Comparison of ENCODE assay signal across 8 cellular contexts in the genomic region with DNA sequence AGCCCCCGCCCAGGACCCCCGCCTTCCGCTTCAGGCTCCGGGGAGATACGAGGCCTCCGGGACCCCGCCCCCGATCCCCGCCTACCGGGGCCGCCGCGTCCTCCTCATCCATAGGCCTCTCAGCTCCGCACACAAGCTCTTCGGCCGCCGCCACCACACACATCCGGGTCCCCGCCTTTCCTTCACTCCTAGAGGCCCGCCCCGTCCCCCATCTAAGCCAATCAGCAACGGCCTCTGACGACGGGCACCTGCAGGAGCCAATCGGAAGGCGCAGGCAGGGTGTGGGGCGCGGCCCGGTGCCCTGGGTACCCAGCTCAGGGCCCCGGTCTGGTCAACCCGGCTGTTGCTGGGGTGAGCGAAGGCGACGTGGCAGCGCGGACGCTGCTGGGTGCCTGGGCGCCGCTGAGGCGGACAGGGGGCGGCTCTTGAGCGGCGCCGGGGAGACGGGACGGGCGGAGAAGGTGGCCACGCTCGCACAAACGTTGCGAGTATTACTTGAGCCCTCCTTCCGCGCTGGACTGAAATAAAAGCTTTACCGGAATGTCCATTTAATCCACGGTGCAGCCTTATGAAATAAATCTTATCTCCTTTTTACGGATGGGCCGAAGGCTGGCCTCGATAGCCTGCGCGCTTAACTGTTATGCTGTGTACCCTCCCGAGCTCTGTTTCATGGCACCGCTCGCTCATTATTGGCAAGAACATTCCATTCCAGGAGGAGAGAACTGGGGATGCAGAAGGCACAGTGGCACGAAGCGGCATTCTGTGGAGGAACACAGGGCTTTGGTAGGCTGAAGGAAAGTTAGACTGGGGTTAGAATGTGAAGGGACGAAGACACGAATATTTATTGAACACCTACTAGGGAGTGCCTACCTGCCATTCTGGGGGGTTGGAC. TPM values are rescaled to one million over a fixed set of nuclear protein-coding genes. Genes with fewer than 3 reads are reported as not detected.
DNase-seq lines count a peak whose midpoint lies in the region; ATAC-seq, FAIRE-seq and TF ChIP-seq lines count a peak whose summit lies in the region.

A gene with protein sequence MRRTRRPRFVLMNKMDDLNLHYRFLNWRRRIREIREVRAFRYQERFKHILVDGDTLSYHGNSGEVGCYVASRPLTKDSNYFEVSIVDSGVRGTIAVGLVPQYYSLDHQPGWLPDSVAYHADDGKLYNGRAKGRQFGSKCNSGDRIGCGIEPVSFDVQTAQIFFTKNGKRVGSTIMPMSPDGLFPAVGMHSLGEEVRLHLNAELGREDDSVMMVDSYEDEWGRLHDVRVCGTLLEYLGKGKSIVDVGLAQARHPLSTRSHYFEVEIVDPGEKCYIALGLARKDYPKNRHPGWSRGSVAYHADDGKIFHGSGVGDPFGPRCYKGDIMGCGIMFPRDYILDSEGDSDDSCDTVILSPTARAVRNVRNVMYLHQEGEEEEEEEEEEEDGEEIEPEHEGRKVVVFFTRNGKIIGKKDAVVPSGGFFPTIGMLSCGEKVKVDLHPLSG (minus strand): TSS at position 165 of the 892 bp plus-strand sequence. CDS start 57 bp downstream, at position 108.

- 10% methylated on average over 31 of the region's 67 CpGs for WGBS in HepG2 (ENCODE audit: low lambda C conversion rate)

- no peaks in the 10 kb centered on the region for H3K27me3 ChIP-seq in BLaER1 treated with 17β-estradiol and CSF1 and Interleukin-3, amounts not matched to agents 10 nM and 100 nM
- H3K27me3 ChIP-seq in HepG2 (ENCODE audit: control insufficient read depth in 1 of 2, insufficient read depth in 2 of 2, low read length in 2 of 2) = no peaks in the 10 kb centered on the region; a peak in 1 of 5 replicates

- ATAC-seq in GM19351 (IDR thresholded peaks at IDR 0.05; ENCODE audit: unreplicated experiment) (peak; percentile 98), HG03521 (IDR thresholded peaks at IDR 0.05; ENCODE audit: unreplicated experiment) (peak; percentile 98), HepG2 (peak; percentile 98)

- peaks cover 18 to 32% (median 22%) of the 10 kb centered on the region in 10 experiments for H3K4me1 ChIP-seq in BLaER1 treated with 17β-estradiol and CSF1 and Interleukin-3, amounts not matched to agents 10 nM and 100 nM
- H3K4me1 ChIP-seq in HepG2 (ENCODE audit: insufficient read depth, low read length) = peaks cover 53% of the 10 kb centered on the region

- CTCF ChIA-PET in HepG2 (lab: Yijun Ruan, JAX; ENCODE audit: low intra/inter-chr PET ratio, low total read pairs) = no interaction called here

- peak within 1 kb of the TSS; percentile 93 to 98 (median 95) for H3K4me2 ChIP-seq in BLaER1 treated with 17β-estradiol and CSF1 and Interleukin-3, amounts not matched to agents 10 nM and 100 nM
- H3K4me2 ChIP-seq in HepG2 (ENCODE audit: low read depth, low read length) = peak within 1 kb of the TSS; percentile 100

- peak within 1 kb of the TSS; percentile 77 to 90 (median 83) for H3K9ac ChIP-seq in BLaER1 treated with 17β-estradiol and CSF1 and Interleukin-3, amounts not matched to agents 10 nM and 100 nM
- H3K9ac ChIP-seq in HepG2 (ENCODE audit: insufficient read depth, low read depth, low read length) = peak within 1 kb of the TSS; percentile 92

- peak within 1 kb of the TSS; percentile 66 to 83 (median 76) for H3K4me3 ChIP-seq in BLaER1 treated with 17β-estradiol and CSF1 and Interleukin-3, amounts not matched to agents 10 nM and 100 nM
- H3K4me3 ChIP-seq in HepG2 (replicated peaks in 1 of 3; ENCODE audit: insufficient read depth in 1 of 3, low read depth in 2 of 3, low read length in 3 of 3) = peak within 1 kb of the TSS; percentile 72 to 89 (median 73)

- BruUV-seq in HepG2 (replicated peaks; lab: Mats Ljungman, UMichigan) = TSS peak; percentile 98

- FAIRE-seq in HepG2 (lab: Jason Lieb, UNC) = peak; percentile 36

- no peaks in the 10 kb centered on the region for H3K79me2 ChIP-seq in HepG2 (ENCODE audit: insufficient read depth, low read length)

- intact Hi-C loops in HepG2 (cut with micrococcal nuclease; ENCODE audit: unreplicated experiment) = loop anchor here (2.0 kb wide), 1 partner anchor 19 kb away; no protein-coding TSS in a partner anchor

- H2AFZ ChIP-seq in HepG2 (ENCODE audit: low read length) = peak within 1 kb of the TSS; percentile 70

- peak; percentile 15; the same call in 1 of the 2 replicates for TF ChIP-seq RAD21 in HepG2 (CRISPR knock-in tag; IDR thresholded peaks at IDR 0.05)

- TF ChIP-seq POLR2A in HepG2 (IDR thresholded peaks at IDR 0.05; ENCODE audit: insufficient read depth in 1 of 2, low read depth in 2 of 2, low read length in 2 of 2) = peak; percentile 83 to 95

- H3K36me3 ChIP-seq in BLaER1 treated with 17β-estradiol and CSF1 and Interleukin-3, amounts not matched to agents 10 nM and 100 nM = peaks cover 23 to 35% (median 29%) of the 10 kb centered on the region in 11 experiments
- peaks cover 1 to 9% of the 10 kb centered on the region in 2 experiments; a peak in 1 of 5 replicates for H3K36me3 ChIP-seq in HepG2 (replicated peaks in 1 of 2; ENCODE audit: control insufficient read depth in 1 of 2, insufficient read depth in 2 of 2, low read length in 2 of 2)

- DNase-seq in NCI-H748 (lab: John Stamatoyannopoulos, UW; ENCODE audit: unreplicated experiment) (peak; percentile 96), dedifferentiated amniotic fluid mesenchymal stem cell (ENCODE audit: extremely low spot score) (peak; percentile 96), HepG2 (ENCODE audit: low spot score) (peak; percentile 96)
- peak; percentile 96 for DNase-seq in activated CD4-positive, alpha-beta T cell treated with anti-CD3 and anti-CD28 coated beads, Interleukin-2, amount 50 U/mL, for 1 hour
- peak; percentile 93 for DNase-seq in stimulated activated CD4-positive, alpha-beta T cell treated with anti-CD3 and anti-CD28 coated beads, Interleukin-4, amount 100 ng/mL, for 1 hour

- no peak for TF ChIP-seq CTCF in HepG2 (CRISPR knock-in tag; IDR thresholded peaks at IDR 0.05)

- in situ Hi-C loops in HepG2 (cut with HindIII; ENCODE audit: extremely low pct_ligation_motif_present, low pct_unique_long_range_greater_than_20kb) = no loop called here

- POLR2A ChIA-PET in HepG2 (lab: Yijun Ruan, JAX) = interaction anchor here (0.7 to 3.6 kb wide), 30 partner anchors 12 to 422 kb away, joined by 3 to 102 read pairs (median 7); a partner anchor contains a TSS

- TF ChIP-seq EP300 in HepG2 (IDR thresholded peaks at IDR 0.05; ENCODE audit: low read depth in 2 of 2, low read length in 2 of 2) (no peak), HepG2 (CRISPR knock-in tag; IDR thresholded peaks at IDR 0.05; ENCODE audit: borderline replicate concordance) (no peak; the same call in 1 of the 2 replicates)

- peak within 1 kb of the TSS; percentile 68 to 90 (median 85) for H3K27ac ChIP-seq in BLaER1 treated with 17β-estradiol and CSF1 and Interleukin-3, amounts not matched to agents 10 nM and 100 nM
- peak within 1 kb of the TSS; percentile 91 for H3K27ac ChIP-seq in HepG2 (ENCODE audit: extremely low read length, insufficient read depth, low read length)

- H4K20me1 ChIP-seq in BLaER1 treated with 17β-estradiol and CSF1 and Interleukin-3, amounts not matched to agents 10 nM and 100 nM = no peaks in the 10 kb centered on the region
- H4K20me1 ChIP-seq in HepG2 (ENCODE audit: insufficient read depth, low read length) = no peaks in the 10 kb centered on the region

- peaks cover 0 to 11% (median 6%) of the 10 kb centered on the region in 11 experiments; a peak in 12 of 22 replicates for H3K9me3 ChIP-seq in BLaER1 treated with 17β-estradiol and CSF1 and Interleukin-3, amounts not matched to agents 10 nM and 100 nM (replicated peaks in 1 of 11)
- no peaks in the 10 kb centered on the region for H3K9me3 ChIP-seq in HepG2 (ENCODE audit: low read length)

TF ChIP-seq in HepG2, 621 proteins besides CTCF, POLR2A, EP300 and RAD21 (continues in another document):
- TF ChIP-seq EZH2 (conservative IDR thresholded peaks at IDR 0.05; ENCODE audit: low read depth, low read length) (no peak), ZNF737 (CRISPR knock-in tag; IDR thresholded peaks at IDR 0.05; ENCODE audit: borderline replicate concordance) (no peak), ZNF496 (CRISPR knock-in tag; IDR thresholded peaks at IDR 0.05; ENCODE audit: insufficient replicate concordance) (no peak), ZNF569 (CRISPR knock-in tag; IDR thresholded peaks at IDR 0.05; ENCODE audit: borderline replicate concordance) (0 out of 2 replicates have a peak, but pooled peaks have one; percentile 83), ZNF383 (CRISPR knock-in tag; IDR thresholded peaks at IDR 0.05; ENCODE audit: borderline replicate concordance) (no peak)

RNA-seq across cellular contexts. Expression of the gene that starts here (rescaled TPM):
- 9.0 and 9.2 TPM in 2 replicates for total RNA-seq in HepG2 (2016; rRNA removed; fragmentation: Illumina TruSeq; extraction: Trizol)
- total RNA-seq in HepG2 (2016; cell fraction: cytosol; rRNA removed; fragmentation: Illumina TruSeq; extraction: Trizol; ENCODE audit: low read depth) = 0.79 and 1.3 TPM in 2 replicates
- total RNA-seq in HepG2 (2016; cell fraction: insoluble cytoplasmic fraction; rRNA removed; fragmentation: Illumina TruSeq; extraction: Trizol) = 7.9 and 8.6 TPM in 2 replicates
- 2.8 and 3.1 TPM in 2 replicates for total RNA-seq in HepG2 (2016; cell fraction: membrane; rRNA removed; fragmentation: Illumina TruSeq; extraction: Trizol)
- 5.1 and 5.3 TPM in 2 replicates for total RNA-seq in HepG2 (2016; cell fraction: nucleus; rRNA removed; fragmentation: Illumina TruSeq; extraction: Trizol)
- polyA plus RNA-seq in HepG2 (2011; rRNA removed) = 9.2 and 10.7 TPM in 2 replicates
- polyA plus RNA-seq in HepG2 (2011; cell fraction: cytosol; rRNA removed) = 11.7 and 12.2 TPM in 2 replicates
- 12.1 and 12.6 TPM in 2 replicates for polyA plus RNA-seq in HepG2 (2011; cell fraction: nucleus; rRNA removed)
- 6.0 and 9.7 TPM in 2 replicates for polyA plus RNA-seq in HepG2 (2012)
- 0.86 and 1.1 TPM in 2 replicates for polyA plus RNA-seq in HepG2 (2016; cell fraction: cytosol; fragmentation: Illumina TruSeq; extraction: Trizol; ENCODE audit: low read depth)
- 11.6 and 12.5 TPM in 2 replicates for polyA plus RNA-seq in HepG2 (2016; cell fraction: insoluble cytoplasmic fraction; fragmentation: Illumina TruSeq; extraction: Trizol; ENCODE audit: low read depth)
- 2.0 and 3.3 TPM in 2 replicates for polyA plus RNA-seq in HepG2 (2016; cell fraction: membrane; fragmentation: Illumina TruSeq; extraction: Trizol; ENCODE audit: low read depth)
- polyA plus RNA-seq in HepG2 (2016; cell fraction: nucleus; fragmentation: Illumina TruSeq; extraction: Trizol; ENCODE audit: insufficient read depth, low read depth) = 7.6 and 8.3 TPM in 2 replicates
- polyA minus RNA-seq in HepG2 (2011; rRNA and poly(A)+ RNA removed; ENCODE audit: low replicate concordance) = 27.5 and 69.5 TPM in 2 replicates
- 8.3 and 10.6 TPM in 2 replicates for polyA minus RNA-seq in HepG2 (2011; cell fraction: cytosol; rRNA and poly(A)+ RNA removed)
- polyA minus RNA-seq in HepG2 (2011; cell fraction: nucleus; rRNA and poly(A)+ RNA removed) = 9.5 and 12.8 TPM in 2 replicates

Comparison
In these comparisons a context has a peak if more than half of its experiments do, and no peak if none do; other contexts are left out.
1. Peak in every context shown above with its lines: DNase-seq, ATAC-seq, H3K4me3 ChIP-seq and H3K27ac ChIP-seq.